In genomic region chr3:194472290-194472920, GRCh38 we compare ENCODE assay signal across 8 cellular contexts. TPM values are rescaled to one million over a fixed set of nuclear protein-coding genes. Genes with fewer than 3 reads are reported as not detected.
A peak's percentile ranks its signal among the peaks of the same experiment; 100 is the strongest.
DNase-seq lines count a peak whose midpoint lies in the region; ATAC-seq and TF ChIP-seq lines count a peak whose summit lies in the region.

No MANE protein-coding gene starts in this region.

- H3K4me3 Mint-ChIP-seq in H9: no peak overlapping the region

- H3K36me3 ChIP-seq in SU-DHL-6 (ENCODE audit: low read length): no peaks in the 10 kb centered on the region
- peaks cover 0 to 7% of the 10 kb centered on the region in 2 donors for H3K36me3 ChIP-seq in neuronal stem cell (replicated peaks in 1 of 2; ENCODE audit: control insufficient read depth in 2 of 2, insufficient read depth in 2 of 2, low read length in 2 of 2)

- no peak overlapping the region for H3K56ac ChIP-seq in H9 (ENCODE audit: insufficient read length, low read depth, low read length)

- H2BK120ac ChIP-seq in H9 (ENCODE audit: low read depth, low read length, poor library complexity, severe bottlenecking) (no peak overlapping the region), neuronal stem cell (ENCODE audit: low read depth, low read length) (no peak overlapping the region)

- TF ChIP-seq POLR2A in NB4 (IDR thresholded peaks at IDR 0.05; ENCODE audit: extremely low read depth, insufficient read length): no peak

- H2BK15ac ChIP-seq in H9 (ENCODE audit: low read depth, low read length) (no peak overlapping the region), neuronal stem cell (ENCODE audit: low read length) (no peak overlapping the region)

- H3K79me1 ChIP-seq in H9 (ENCODE audit: insufficient read depth, low read depth, low read length, poor library complexity, severe bottlenecking) (peaks cover 8% of the 10 kb centered on the region), neuronal stem cell (ENCODE audit: low read depth, low read length) (peaks cover 4% of the 10 kb centered on the region)

- H3K9me3 Mint-ChIP-seq in activated naive CD4-positive, alpha-beta T cell treated with anti-CD3 and anti-CD28 coated beads, Interleukin-2, amount 50 U/mL, for 72 hours: no peaks in the 10 kb centered on the region
- H3K9me3 Mint-ChIP-seq in H9: no peaks in the 10 kb centered on the region

- H3K4me3 ChIP-seq in NB4 (ENCODE audit: low read depth, low read length): no peak overlapping the region
- H3K4me3 ChIP-seq in SU-DHL-6 (ENCODE audit: insufficient read depth, low read length, poor library complexity, severe bottlenecking): no peak overlapping the region
- no peak overlapping the region for H3K4me3 ChIP-seq in fibroblast of mammary gland (ENCODE audit: control insufficient read depth, low read depth, low read length)
- no peak overlapping the region for H3K4me3 ChIP-seq in neuronal stem cell (ENCODE audit: low read length in 2 of 2)

- H4K5ac ChIP-seq in H9 (ENCODE audit: insufficient read length, low read depth, low read length): no peak overlapping the region

- peak; percentile 75 to 78 for ATAC-seq in activated naive CD4-positive, alpha-beta T cell treated with anti-CD3 and anti-CD28 coated beads, Interleukin-2, amount 50 U/mL, for 72 hours

- H3K9ac ChIP-seq in H9 (ENCODE audit: extremely low read depth, insufficient read length, low read length): no peak overlapping the region
- H3K9ac ChIP-seq in SU-DHL-6 (ENCODE audit: low read length): no peak overlapping the region
- H3K9ac ChIP-seq in neuronal stem cell (ENCODE audit: low read depth, low read length, poor library complexity): no peak overlapping the region

- no peaks in the 10 kb centered on the region for H3K9me3 ChIP-seq in H9 (ENCODE audit: control insufficient read depth, low read depth, low read length)
- H3K9me3 ChIP-seq in SU-DHL-6 (ENCODE audit: insufficient read depth, low read length): no peaks in the 10 kb centered on the region
- H3K9me3 ChIP-seq in neuronal stem cell (replicated peaks in 1 of 2; ENCODE audit: control insufficient read depth in 2 of 2, insufficient read depth in 1 of 2, low read depth in 1 of 2, low read length in 2 of 2): no peaks in the 10 kb centered on the region

- no CpG with 5 or more reads among the region's 4 CpGs for WGBS in H9 (ENCODE audit: extremely low coverage, insufficient read length, low lambda C conversion rate)
- no CpG with 5 or more reads among the region's 4 CpGs for WGBS in neuronal stem cell (ENCODE audit: extremely low coverage in 2 of 2, insufficient read length in 2 of 2, insufficient replicate concordance in 1 of 2), 2 donors

- H2BK20ac ChIP-seq in H9 (ENCODE audit: low read depth, low read length, poor library complexity, severe bottlenecking): no peak overlapping the region

- H4K20me1 ChIP-seq in H9 (ENCODE audit: control insufficient read depth, insufficient read depth, insufficient read length) (no peaks in the 10 kb centered on the region), SU-DHL-6 (ENCODE audit: low read depth, low read length) (peaks cover 8% of the 10 kb centered on the region)

- no peak overlapping the region for H2BK5ac ChIP-seq in H9 (ENCODE audit: insufficient read length, low read length)
- no peak overlapping the region for H2BK5ac ChIP-seq in neuronal stem cell (ENCODE audit: low read length)

- no peaks in the 10 kb centered on the region for H3K9me2 ChIP-seq in SU-DHL-6 (replicated peaks; ENCODE audit: insufficient read depth, low read length)

- no peak overlapping the region for H3T11ph ChIP-seq in H9 (ENCODE audit: low read length)

- no peak overlapping the region for H3K27ac Mint-ChIP-seq in activated naive CD4-positive, alpha-beta T cell treated with anti-CD3 and anti-CD28 coated beads, Interleukin-2, amount 50 U/mL, for 72 hours
- H3K27ac Mint-ChIP-seq in H9: peak overlapping the region in 1 of 3 experiments; percentile 46; a peak in 1 of 7 replicates

- H3K23ac ChIP-seq in H9 (ENCODE audit: insufficient read length, low read depth, low read length) (no peak overlapping the region), neuronal stem cell (ENCODE audit: low read depth, low read length, poor library complexity) (no peak overlapping the region)

- H2AFZ ChIP-seq in H9 (ENCODE audit: low read length) (no peak overlapping the region), SU-DHL-6 (ENCODE audit: low read depth, low read length, severe bottlenecking) (no peak overlapping the region), neuronal stem cell (ENCODE audit: low read length) (no peak overlapping the region)

- H3K27me3 ChIP-seq in H9 (ENCODE audit: insufficient read depth, low read length) (no peaks in the 10 kb centered on the region), SU-DHL-6 (ENCODE audit: low read length) (no peaks in the 10 kb centered on the region), neuronal stem cell (ENCODE audit: control insufficient read depth in 3 of 3, insufficient read depth in 3 of 3, low read depth in 1 of 3, low read length in 3 of 3) (no peaks in the 10 kb centered on the region)

- H3K27me3 Mint-ChIP-seq in H9 (ENCODE audit: low read depth): no peaks in the 10 kb centered on the region

- DNase-seq in activated naive CD4-positive, alpha-beta T cell treated with anti-CD3 and anti-CD28 coated beads, Interleukin-2, amount 50 U/mL, for 72 hours (ENCODE audit: low spot score in 2 of 2): no peak
- DNase-seq in activated naive CD4-positive, alpha-beta T cell (lab: John Stamatoyannopoulos, UW): no peak
- no peak for DNase-seq in H9
- DNase-seq in NB4 (ENCODE audit: low read depth): peak; percentile 73
- peak; percentile 85 for DNase-seq in fibroblast of mammary gland (ENCODE audit: low read depth)
- peak; percentile 39 for DNase-seq in neuronal stem cell (ENCODE audit: low spot score)
- DNase-seq in OCI-M2 (lab: John Stamatoyannopoulos, UW; ENCODE audit: unreplicated experiment): no peak

- H3K27ac ChIP-seq in H9 (ENCODE audit: insufficient read length, low read depth, low read length) (no peak overlapping the region), SU-DHL-6 (ENCODE audit: low read depth, low read length) (no peak overlapping the region), neuronal stem cell (replicated peaks; ENCODE audit: low read length) (no peak overlapping the region)

- H3K4me1 Mint-ChIP-seq in H9: peaks cover 12 to 25% of the 10 kb centered on the region in 2 experiments

- H3K18ac ChIP-seq in H9 (ENCODE audit: insufficient read length, low read depth, low read length) (no peak overlapping the region), neuronal stem cell (ENCODE audit: low read length) (no peak overlapping the region)

- H3K36me3 Mint-ChIP-seq in activated naive CD4-positive, alpha-beta T cell treated with anti-CD3 and anti-CD28 coated beads, Interleukin-2, amount 50 U/mL, for 72 hours: no peaks in the 10 kb centered on the region
- H3K36me3 Mint-ChIP-seq in H9 (ENCODE audit: insufficient read depth in 1 of 3, low read depth in 3 of 3): no peaks in the 10 kb centered on the region

- H3K4me2 ChIP-seq in H9 (ENCODE audit: insufficient read depth, insufficient read length, low read length): no peak overlapping the region
- H3K4me2 ChIP-seq in SU-DHL-6 (ENCODE audit: low read depth, low read length, poor library complexity, severe bottlenecking): no peak overlapping the region
- H3K4me2 ChIP-seq in neuronal stem cell (ENCODE audit: insufficient read depth, low read length, poor library complexity, severe bottlenecking): no peak overlapping the region

- H3K4me1 ChIP-seq in H9 (ENCODE audit: insufficient read depth, low read length): peaks cover 4% of the 10 kb centered on the region; the same call in 1 of the 2 replicates
- H3K4me1 ChIP-seq in neuronal stem cell (ENCODE audit: control insufficient read depth in 2 of 2, insufficient read depth in 1 of 2, low read depth in 1 of 2, low read length in 2 of 2): peaks cover 0 to 10% of the 10 kb centered on the region in 2 donors

- no peak overlapping the region for H3K4ac ChIP-seq in H9 (ENCODE audit: low read depth, low read length)
- H3K4ac ChIP-seq in neuronal stem cell (ENCODE audit: low read length): no peak overlapping the region

- peaks cover 9% of the 10 kb centered on the region for H3F3A ChIP-seq in SU-DHL-6 (ENCODE audit: insufficient read depth)

- H3K14ac ChIP-seq in H9 (ENCODE audit: insufficient read depth, low read length) (no peak overlapping the region), neuronal stem cell (ENCODE audit: low read length) (no peak overlapping the region)

- H2BK12ac ChIP-seq in H9 (ENCODE audit: insufficient read length, low read depth, low read length) (no peak overlapping the region), neuronal stem cell (ENCODE audit: low read length) (no peak overlapping the region)

- TF ChIP-seq CTCF in H9 (conservative IDR thresholded peaks at IDR 0.05) (peak; percentile 93), NB4 (IDR thresholded peaks at IDR 0.05; ENCODE audit: low read depth, low read length) (peak; percentile 97), SU-DHL-6 (IDR thresholded peaks at IDR 0.05; ENCODE audit: insufficient read depth, low read length, poor library complexity, severe bottlenecking) (peak; percentile 92), fibroblast of mammary gland (conservative IDR thresholded peaks at IDR 0.05; ENCODE audit: control insufficient read depth, insufficient read depth, low read depth, low read length) (peak; percentile 100)

- H2AK5ac ChIP-seq in H9 (ENCODE audit: insufficient read length, low read length) (no peak overlapping the region), neuronal stem cell (ENCODE audit: low read depth, low read length) (no peak overlapping the region)

- no peak overlapping the region for H4K8ac ChIP-seq in H9 (replicated peaks; ENCODE audit: insufficient read length, low read depth, low read length)
- no peak overlapping the region for H4K8ac ChIP-seq in neuronal stem cell (ENCODE audit: low read depth, low read length)

- H4K91ac ChIP-seq in H9 (ENCODE audit: insufficient read length, low read depth, low read length) (no peak overlapping the region), neuronal stem cell (ENCODE audit: low read depth, low read length, poor library complexity) (no peak overlapping the region)

- H3K79me2 ChIP-seq in H9 (ENCODE audit: insufficient read depth, low read length) (peaks cover 17% of the 10 kb centered on the region; the same call in 1 of the 2 replicates), SU-DHL-6 (ENCODE audit: insufficient read depth, low read length) (peaks cover 100% of the 10 kb centered on the region)

- no peaks in the 10 kb centered on the region for H3K23me2 ChIP-seq in H9 (ENCODE audit: insufficient read length, low read depth, low read length, poor library complexity, severe bottlenecking)

RNA-seq across cellular contexts. Expression of gene ATP13A3, which starts 14.4 kb away (rescaled TPM):
- 100 to 1,000 TPM; 106 to 141 TPM for total RNA-seq in activated naive CD4-positive, alpha-beta T cell treated with anti-CD3 and anti-CD28 coated beads, Interleukin-2, amount 50 U/mL, for 72 hours
- total RNA-seq in H9 (2021): 75.8 and 78.5 TPM in 2 replicates
- 27.9 TPM for polyA plus RNA-seq in neuronal stem cell (2013, experiment 1 of 2)
- polyA plus RNA-seq in neuronal stem cell (2013, experiment 2 of 2): 28.7 TPM

Comparison
In these comparisons a context has a peak if more than half of its experiments do, and no peak if none do; other contexts are left out.
1. DNase-seq: peak in NB4 (single experiment), fibroblast of mammary gland (single experiment) and neuronal stem cell (single experiment); none in activated naive CD4-positive, alpha-beta T cell treated with anti-CD3 and anti-CD28 coated beads, Interleukin-2, amount 50 U/mL, for 72 hours (0 of 2), activated naive CD4-positive, alpha-beta T cell (0 of 4), H9 (single experiment) and OCI-M2 (single experiment).
2. Peak in every context shown above with its lines, with median percentiles within 50 percentile points of each other: CTCF ChIP-seq.